In the genomic region with DNA sequence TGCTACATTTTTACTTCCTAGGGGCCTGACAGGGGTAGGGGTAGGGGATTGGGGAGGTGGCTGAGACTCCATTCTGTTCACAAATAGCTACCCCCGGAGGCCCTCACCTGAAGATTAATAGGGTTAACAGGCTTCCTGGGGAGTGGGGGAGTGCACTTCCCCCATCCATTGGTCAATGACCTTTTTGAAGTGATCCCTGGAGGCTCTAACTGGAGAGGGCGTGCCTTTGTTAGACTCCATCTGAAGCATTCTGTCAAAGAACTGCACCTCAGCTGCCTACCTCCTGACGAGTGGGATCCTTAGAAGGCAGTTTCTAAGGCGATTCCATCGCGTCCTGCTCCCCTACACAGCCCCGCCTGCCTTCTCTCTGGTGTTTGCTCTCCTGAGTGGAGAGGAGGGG, we compare ENCODE assay signal across 21 cellular contexts. TPM values are rescaled to one million over a fixed set of nuclear protein-coding genes. Genes with fewer than 3 reads are reported as not detected.
DNase-seq lines count a peak whose midpoint lies in the region; ATAC-seq, FAIRE-seq and TF ChIP-seq lines count a peak whose summit lies in the region.
"Had no signal": no experiment of that assay in that cellular context is flagged by ENCODE, and none has a peak within 500 bp of the region (broad histone marks: within the 10 kb centered on the region; RNA-seq: fewer than 3 reads in every experiment).

No MANE protein-coding gene starts in this region.

- DNase-seq in GM13977 (ENCODE audit: low spot score) (peak; percentile 2), left lung (no peak), D721Med (ENCODE audit: insufficient read length, low spot score) (no peak), H54 (ENCODE audit: insufficient read length, low spot score) (no peak), NCI-H187 (lab: John Stamatoyannopoulos, UW) (no peak)
- DNase-seq: CD8-positive, alpha-beta T cell; DMS79; Kasumi-1; MG63; NCI-H1048; NCI-H146; NCI-H2081 treated with DMSO at 0.1 percent for 48 hours; NCI-H510A; NCI-H774 had no signal

- H3K9ac ChIP-seq in HUES6 (ENCODE audit: low read length) = no peak overlapping the region
- H3K9ac ChIP-seq: BLaER1 treated with 17β-estradiol and CSF1 and Interleukin-3, amounts not matched to agents 10 nM and 100 nM had no signal

- H3K27ac ChIP-seq in HUES6 (ENCODE audit: low read depth, low read length) (no peak overlapping the region), ectodermal cell (ENCODE audit: insufficient read depth, low read depth, low read length, poor library complexity, severe bottlenecking) (peak overlapping the region; percentile 23), left lung (no peak overlapping the region)
- H3K27ac ChIP-seq: BLaER1 treated with 17β-estradiol and CSF1 and Interleukin-3, amounts not matched to agents 10 nM and 100 nM; SJSA1 had no signal

- H3K4me3 ChIP-seq in HUES6 (ENCODE audit: low read depth, low read length) (peak overlapping the region; percentile 44), ectodermal cell (ENCODE audit: insufficient read depth, low read depth, low read length) (no peak overlapping the region), left lung (no peak overlapping the region)
- H3K4me3 ChIP-seq: BLaER1 treated with 17β-estradiol and CSF1 and Interleukin-3, amounts not matched to agents 10 nM and 100 nM; MG63; SJSA1 had no signal

- in situ Hi-C loops in GM13977 (cut with MboI; ENCODE audit: low pct_unique_long_range_greater_than_20kb, low sequenced_read_pairs, unreplicated experiment) = no loop called here

- peaks cover 10% of the 10 kb centered on the region; the same call in 1 of the 2 replicates for H3K4me1 ChIP-seq in HUES6 (ENCODE audit: control insufficient read depth, insufficient read depth, low read length)
- H3K4me1 ChIP-seq in ectodermal cell (ENCODE audit: control insufficient read depth, insufficient read depth, low read length) = peaks cover 4% of the 10 kb centered on the region
- H3K4me1 ChIP-seq in left lung = no peaks in the 10 kb centered on the region
- H3K4me1 ChIP-seq: SJSA1 had no signal

- WGBS in ectodermal cell, 2 experiments = 2 to 3% methylated on average over 3 to 7 of the region's 7 CpGs

- no peak for TF ChIP-seq CTCF in GM13977 (IDR thresholded peaks at IDR 0.05; ENCODE audit: extremely low read depth, insufficient read depth, missing control alignments)
- TF ChIP-seq CTCF in left lung (IDR thresholded peaks at IDR 0.05) = no peak
- TF ChIP-seq CTCF in D721Med (IDR thresholded peaks at IDR 0.05; ENCODE audit: insufficient read depth, missing control alignments) = no peak

- peak; percentile 17 for ATAC-seq in left lung
- ATAC-seq in HG03469 (IDR thresholded peaks at IDR 0.05; ENCODE audit: unreplicated experiment) = no peak
- ATAC-seq: CD8-positive, alpha-beta T cell; Panc1 had no signal

- H3K36me3 ChIP-seq in HUES6 (ENCODE audit: control insufficient read depth, insufficient read depth, low read length) = no peaks in the 10 kb centered on the region
- no peaks in the 10 kb centered on the region for H3K36me3 ChIP-seq in ectodermal cell (ENCODE audit: control insufficient read depth, insufficient read depth, low read length)
- H3K36me3 ChIP-seq in left lung = no peaks in the 10 kb centered on the region
- H3K36me3 ChIP-seq: BLaER1 treated with 17β-estradiol and CSF1 and Interleukin-3, amounts not matched to agents 10 nM and 100 nM; MG63; SJSA1 had no signal

- TF ChIP-seq POLR2A in H54 (IDR thresholded peaks at IDR 0.05; ENCODE audit: low read depth, low read length) = no peak

- intact Hi-C loops in left lung (cut with DNase I) = no loop called here

- FAIRE-seq in D721Med (lab: Jason Lieb, UNC) (no peak), H54 (lab: Jason Lieb, UNC) (no peak)
- FAIRE-seq: G401.6 had no signal

- H3K9me3 ChIP-seq in HUES6 (ENCODE audit: control insufficient read depth, insufficient read depth, low read depth, low read length) (no peaks in the 10 kb centered on the region), ectodermal cell (ENCODE audit: control insufficient read depth, low read length) (no peaks in the 10 kb centered on the region), left lung (no peaks in the 10 kb centered on the region)
- H3K9me3 ChIP-seq: MG63, SJSA1 had no signal

- H3K27me3 ChIP-seq in HUES6 (ENCODE audit: control insufficient read depth, insufficient read depth, low read length) (peaks cover 8% of the 10 kb centered on the region; the same call in 1 of the 2 replicates), ectodermal cell (ENCODE audit: control insufficient read depth, insufficient read depth, low read length, poor library complexity, severe bottlenecking) (no peaks in the 10 kb centered on the region), left lung (no peaks in the 10 kb centered on the region)
- H3K27me3 ChIP-seq: BLaER1 treated with 17β-estradiol and CSF1 and Interleukin-3, amounts not matched to agents 10 nM and 100 nM; MG63; SJSA1 had no signal

RNA-seq across cellular contexts. Expression of gene MTM1, which starts 10.0 kb away (rescaled TPM):
- polyA plus RNA-seq in ectodermal cell (2013, experiment 1 of 4) = 13.5 TPM
- 12.7 TPM for polyA plus RNA-seq in ectodermal cell (2013, experiment 2 of 4)
- polyA plus RNA-seq in ectodermal cell (2013, experiment 3 of 4) = 11.9 TPM
- 14.1 TPM for polyA plus RNA-seq in ectodermal cell (2013, experiment 4 of 4)
- 10 to 100 TPM; 16.7 to 21.9 TPM for total RNA-seq in left lung
